ENCODE assay signal across 21 cellular contexts in the genomic region with DNA sequence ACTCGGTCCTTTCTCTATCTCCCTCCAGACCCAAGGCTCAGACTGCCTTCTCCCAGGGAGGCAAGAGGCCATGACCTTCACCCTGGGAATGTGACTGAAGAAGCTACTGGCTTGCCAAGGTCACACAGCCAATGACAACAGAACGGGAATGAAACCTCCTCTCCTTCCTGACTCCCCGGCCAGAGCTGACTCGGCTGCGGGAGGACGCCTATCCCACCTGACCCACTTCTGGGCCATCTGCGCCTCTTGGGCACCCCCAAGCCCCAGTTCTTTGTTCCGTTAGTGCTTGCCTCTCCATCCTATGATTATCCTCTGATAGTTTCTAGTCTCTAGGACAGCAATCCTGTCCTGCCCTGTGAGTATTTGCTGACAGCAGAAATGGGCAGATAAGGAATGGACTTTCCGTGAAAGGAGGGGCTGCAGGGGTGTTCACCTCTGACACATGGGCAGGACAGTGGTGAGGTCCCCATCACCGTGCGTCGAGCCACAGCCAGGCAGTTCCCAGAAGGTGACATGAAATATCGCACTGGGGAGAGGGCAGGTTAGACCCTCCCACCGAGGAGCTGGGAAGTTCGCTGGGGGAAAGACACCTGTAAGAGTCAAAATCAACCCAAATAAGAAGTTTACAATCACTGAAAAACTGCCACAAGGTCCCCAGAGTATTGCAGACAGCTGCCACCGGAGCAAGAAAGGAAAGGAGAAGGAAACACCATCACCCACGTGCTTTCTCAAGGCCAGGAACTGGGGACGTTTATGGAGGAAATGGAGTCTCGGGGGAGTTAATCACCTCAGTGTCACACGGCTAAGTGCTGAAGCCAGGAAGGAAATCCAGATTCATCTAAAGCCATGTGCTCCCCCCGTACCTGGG.
DNase-seq lines count a peak whose midpoint lies in the region; ATAC-seq and TF ChIP-seq lines count a peak whose summit lies in the region.
"Had no signal": no experiment of that assay in that cellular context is flagged by ENCODE, and none has a peak within 500 bp of the region (broad histone marks: within the 10 kb centered on the region; RNA-seq: fewer than 3 reads in every experiment).

No MANE protein-coding gene starts in this region.

- H3K4me1 ChIP-seq in Loucy (ENCODE audit: insufficient read depth, low read length, poor library complexity, severe bottlenecking) (peaks cover 75% of the 10 kb centered on the region), neuronal stem cell (ENCODE audit: control insufficient read depth in 2 of 2, insufficient read depth in 1 of 2, low read depth in 1 of 2, low read length in 2 of 2) (peaks cover 2% of the 10 kb centered on the region in 2 donors)

- no peak overlapping the region for H4K8ac ChIP-seq in neuronal stem cell (ENCODE audit: low read depth, low read length)

- ATAC-seq in activated B cell treated with CpG ODN at 0.5 μM for 24 hours (ENCODE audit: low read depth) (peak; percentile 51), left colon (no peak)
- ATAC-seq: activated CD8-positive, alpha-beta T cell treated with anti-CD3 and anti-CD28 coated beads, Interleukin-2, amount 10 ng/mL, durations not matched to agents 7 days and 5 days; CD8-positive, alpha-beta T cell; GM12878; SK-N-SH treated with all-trans-retinoic acid at 6 μM for 48 hours; stimulated activated effector memory CD8-positive, alpha-beta T cell treated with anti-CD3 and anti-CD28 coated beads, Interleukin-12 subunit alpha, Interleukin-12 subunit beta, amount 100 ng/mL, for 72 hours had no signal

- H2BK15ac ChIP-seq in neuronal stem cell (ENCODE audit: low read length): no peak overlapping the region

- CTCF ChIA-PET in activated B cell treated with CpG ODN at 0.5 μM for 24 hours (lab: Charles Lee): no interaction called here

- H3K36me3 ChIP-seq in Loucy (ENCODE audit: insufficient read depth, low read length) (no peaks in the 10 kb centered on the region), neuronal stem cell (replicated peaks in 1 of 2; ENCODE audit: control insufficient read depth in 2 of 2, insufficient read depth in 2 of 2, low read length in 2 of 2) (no peaks in the 10 kb centered on the region)

- TF ChIP-seq CTCF in CD14-positive monocyte (IDR thresholded peaks at IDR 0.05) (no peak), Loucy (conservative IDR thresholded peaks at IDR 0.05; ENCODE audit: low read length) (no peak), activated B cell treated with CpG ODN at 0.5 μM for 24 hours (IDR thresholded peaks at IDR 0.05) (no peak)

- WGBS in neuronal stem cell (ENCODE audit: extremely low coverage in 2 of 2, insufficient read length in 2 of 2, insufficient replicate concordance in 1 of 2), 2 donors: no CpG with 5 or more reads among the region's 21 CpGs

- H2AFZ ChIP-seq in Loucy (ENCODE audit: low read length): peak overlapping the region; percentile 4; the same call in 1 of the 2 replicates
- no peak overlapping the region for H2AFZ ChIP-seq in neuronal stem cell (ENCODE audit: low read length)

- DNase-seq in CD14-positive monocyte (ENCODE audit: low spot score) (peak; percentile 71), activated B cell treated with CpG ODN at 0.5 μM for 24 hours (no peak), neuronal stem cell (ENCODE audit: low spot score) (no peak), NCI-H1930 (lab: John Stamatoyannopoulos, UW) (no peak), kidney tubule cell (ENCODE audit: low spot score) (no peak), left colon (no peak), NCI-H2227 (lab: John Stamatoyannopoulos, UW; ENCODE audit: unreplicated experiment) (no peak)
- DNase-seq: activated CD8-positive, alpha-beta T cell treated with anti-CD3 and anti-CD28 coated beads, Interleukin-2, amount 10 ng/mL, durations not matched to agents 7 days and 5 days; activated naive CD4-positive, alpha-beta T cell; amygdala; CD8-positive, alpha-beta T cell; NCI-H1417; NCI-H510A treated with DMSO at 0.1 percent for 48 hours; nephron progenitor cell; stimulated activated CD4-positive, alpha-beta T cell treated with anti-CD3 and anti-CD28 coated beads, Interleukin-2, amount 100 ng/mL, for 24 hours; T1000 had no signal

- H3K9ac ChIP-seq in Loucy (ENCODE audit: low read depth, low read length, poor library complexity, severe bottlenecking): peak overlapping the region; percentile 94
- H3K9ac ChIP-seq in neuronal stem cell (ENCODE audit: low read depth, low read length, poor library complexity): no peak overlapping the region

- H3K79me2 ChIP-seq in Loucy (ENCODE audit: insufficient read depth, low read length): peaks cover 14% of the 10 kb centered on the region; the same call in 1 of the 2 replicates

- POLR2A ChIA-PET in activated B cell treated with CpG ODN at 0.5 μM for 24 hours (lab: Charles Lee): no interaction called here

- H2BK120ac ChIP-seq in neuronal stem cell (ENCODE audit: low read depth, low read length): no peak overlapping the region

- H3K18ac ChIP-seq in neuronal stem cell (ENCODE audit: low read length): peak overlapping the region; percentile 25

- H3F3A ChIP-seq in Loucy (ENCODE audit: low read depth): peaks cover 16% of the 10 kb centered on the region

- peaks cover 62% of the 10 kb centered on the region for H3K4me1 Mint-ChIP-seq in CD14-positive monocyte
- peaks cover 54% of the 10 kb centered on the region for H3K4me1 Mint-ChIP-seq in activated B cell treated with CpG ODN at 0.5 μM for 24 hours

- intact Hi-C loops in CD14-positive monocyte (cut with micrococcal nuclease): no loop called here
- intact Hi-C loops in activated B cell treated with CpG ODN at 0.5 μM for 24 hours (cut with micrococcal nuclease): no loop called here
- intact Hi-C loops in left colon (cut with DNase I, micrococcal nuclease): no loop called here

- H2AK5ac ChIP-seq in neuronal stem cell (ENCODE audit: low read depth, low read length): no peak overlapping the region

- no peak overlapping the region for H3K27ac ChIP-seq in neuronal stem cell (replicated peaks; ENCODE audit: low read length)
- H3K27ac ChIP-seq: RWPE1 had no signal

- no peak overlapping the region for H2BK12ac ChIP-seq in neuronal stem cell (ENCODE audit: low read length)

- no peak overlapping the region for H3K14ac ChIP-seq in neuronal stem cell (ENCODE audit: low read length)

- H3K27me3 ChIP-seq in Loucy (ENCODE audit: insufficient read depth, low read length, poor library complexity, severe bottlenecking) (no peaks in the 10 kb centered on the region), neuronal stem cell (ENCODE audit: control insufficient read depth in 3 of 3, insufficient read depth in 3 of 3, low read depth in 1 of 3, low read length in 3 of 3) (peaks cover 0 to 99% (median 0%) of the 10 kb centered on the region in 3 experiments)

- H3K27me3 Mint-ChIP-seq in CD14-positive monocyte (ENCODE audit: low read depth in 3 of 3) (peaks cover 7 to 18% (median 12%) of the 10 kb centered on the region in 3 donors), activated B cell treated with CpG ODN at 0.5 μM for 24 hours (peaks cover 27% of the 10 kb centered on the region)

- no peak overlapping the region for H4K91ac ChIP-seq in neuronal stem cell (ENCODE audit: low read depth, low read length, poor library complexity)

- H3K79me1 ChIP-seq in neuronal stem cell (ENCODE audit: low read depth, low read length): no peaks in the 10 kb centered on the region

- H3K4me3 ChIP-seq in Loucy (ENCODE audit: low read length, poor library complexity, severe bottlenecking) (peak overlapping the region; percentile 61), neuronal stem cell (ENCODE audit: low read length in 2 of 2) (no peak overlapping the region)
- H3K4me3 ChIP-seq: GM12878 had no signal

- no peaks in the 10 kb centered on the region for H4K20me1 ChIP-seq in Loucy (ENCODE audit: insufficient read depth, low read length, poor library complexity, severe bottlenecking)

- H3K27ac Mint-ChIP-seq in CD14-positive monocyte: peak overlapping the region in 5 of 7 donors; percentile 36 to 88 (median 38)
- no peak overlapping the region for H3K27ac Mint-ChIP-seq in activated B cell treated with CpG ODN at 0.5 μM for 24 hours
- H3K27ac Mint-ChIP-seq: activated CD8-positive, alpha-beta T cell treated with anti-CD3 and anti-CD28 coated beads, Interleukin-2, amount 10 ng/mL, durations not matched to agents 7 days and 5 days; CD8-positive, alpha-beta T cell; nephron progenitor cell; stimulated activated effector memory CD8-positive, alpha-beta T cell treated with anti-CD3 and anti-CD28 coated beads, Interleukin-12 subunit alpha, Interleukin-12 subunit beta, amount 100 ng/mL, for 72 hours had no signal

- H3K4ac ChIP-seq in neuronal stem cell (ENCODE audit: low read length): no peak overlapping the region

- H3K4me2 ChIP-seq in Loucy (ENCODE audit: low read depth, low read length, poor library complexity, severe bottlenecking) (peak overlapping the region; percentile 89), neuronal stem cell (ENCODE audit: insufficient read depth, low read length, poor library complexity, severe bottlenecking) (no peak overlapping the region)

- H3K9me3 ChIP-seq in Loucy (ENCODE audit: insufficient read depth, low read depth, low read length) (no peaks in the 10 kb centered on the region), neuronal stem cell (replicated peaks in 1 of 2; ENCODE audit: control insufficient read depth in 2 of 2, insufficient read depth in 1 of 2, low read depth in 1 of 2, low read length in 2 of 2) (peaks cover 0 to 2% of the 10 kb centered on the region in 2 donors)

- H3K9me3 Mint-ChIP-seq in CD14-positive monocyte: peaks cover 0 to 5% (median 0%) of the 10 kb centered on the region in 7 donors
- H3K9me3 Mint-ChIP-seq in activated B cell treated with CpG ODN at 0.5 μM for 24 hours: no peaks in the 10 kb centered on the region
- H3K9me3 Mint-ChIP-seq: CD8-positive, alpha-beta T cell; stimulated activated effector memory CD8-positive, alpha-beta T cell treated with anti-CD3 and anti-CD28 coated beads, Interleukin-12 subunit alpha, Interleukin-12 subunit beta, amount 100 ng/mL, for 72 hours had no signal

- peak overlapping the region; percentile 18 for H3K23ac ChIP-seq in neuronal stem cell (ENCODE audit: low read depth, low read length, poor library complexity)

- H3K4me3 Mint-ChIP-seq in CD14-positive monocyte (peak overlapping the region; percentile 18 to 65), activated B cell treated with CpG ODN at 0.5 μM for 24 hours (peak overlapping the region; percentile 62)
- H3K4me3 Mint-ChIP-seq: activated CD8-positive, alpha-beta T cell treated with anti-CD3 and anti-CD28 coated beads, Interleukin-2, amount 10 ng/mL, durations not matched to agents 7 days and 5 days; CD8-positive, alpha-beta T cell; nephron progenitor cell; stimulated activated effector memory CD8-positive, alpha-beta T cell treated with anti-CD3 and anti-CD28 coated beads, Interleukin-12 subunit alpha, Interleukin-12 subunit beta, amount 100 ng/mL, for 72 hours had no signal

- no peaks in the 10 kb centered on the region for H3K36me3 Mint-ChIP-seq in CD14-positive monocyte
- H3K36me3 Mint-ChIP-seq in activated B cell treated with CpG ODN at 0.5 μM for 24 hours (ENCODE audit: low read depth): no peaks in the 10 kb centered on the region
- H3K36me3 Mint-ChIP-seq: CD8-positive, alpha-beta T cell had no signal

- H3K9me2 ChIP-seq in Loucy (replicated peaks; ENCODE audit: low read depth, low read length): no peaks in the 10 kb centered on the region

- no peak overlapping the region for H2BK5ac ChIP-seq in neuronal stem cell (ENCODE audit: low read length)
